Comparison of ENCODE assay signal across 12 cellular contexts in genomic region chr5:126438267-126438666, GRCh38. TPM values are rescaled to one million over a fixed set of nuclear protein-coding genes. Genes with fewer than 3 reads are reported as not detected.
DNase-seq lines count a peak whose midpoint lies in the region; ATAC-seq, FAIRE-seq and TF ChIP-seq lines count a peak whose summit lies in the region.
"Had no signal": no experiment of that assay in that cellular context is flagged by ENCODE, and none has a peak within 500 bp of the region (broad histone marks: within the 10 kb centered on the region; RNA-seq: fewer than 3 reads in every experiment).

No MANE protein-coding gene starts in this region.

- H3K27ac ChIP-seq in WERI-Rb-1: no peak overlapping the region
- H3K27ac ChIP-seq: 22Rv1 had no signal

- H3K4me1 Mint-ChIP-seq in natural killer cell treated with Interleukin-12 subunit alpha and Interleukin-12 subunit beta and Interleukin-15 and Interleukin-18, amount 100 ng/mL, for 72 hours (ENCODE audit: low read depth in 2 of 2): peaks cover 23 to 25% of the 10 kb centered on the region in 2 donors

- no peak for TF ChIP-seq CTCF in WERI-Rb-1 (IDR thresholded peaks at IDR 0.05; ENCODE audit: low read depth, low read length)

- no peaks in the 10 kb centered on the region for H3K27me3 ChIP-seq in WERI-Rb-1 (ENCODE audit: insufficient read depth, low read depth, severe bottlenecking)

- H3K4me3 Mint-ChIP-seq in natural killer cell treated with Interleukin-12 subunit alpha and Interleukin-12 subunit beta and Interleukin-15 and Interleukin-18, amount 100 ng/mL, for 72 hours: peak overlapping the region; percentile 54

- H3K9me3 Mint-ChIP-seq in natural killer cell treated with Interleukin-12 subunit alpha and Interleukin-12 subunit beta and Interleukin-15 and Interleukin-18, amount 100 ng/mL, for 72 hours: no peaks in the 10 kb centered on the region

- peak overlapping the region; percentile 32 to 64 for H3K27ac Mint-ChIP-seq in natural killer cell treated with Interleukin-12 subunit alpha and Interleukin-12 subunit beta and Interleukin-15 and Interleukin-18, amount 100 ng/mL, for 72 hours

- ATAC-seq in activated CD4-positive, CD25-positive, alpha-beta regulatory T cell treated with anti-CD3 and anti-CD28 coated beads, Interleukin-2, amount 50 U/mL, for 24 hours: peak; percentile 96 to 98
- ATAC-seq in GM21576 (IDR thresholded peaks at IDR 0.05; ENCODE audit: unreplicated experiment) (peak; percentile 68), HG03280 (IDR thresholded peaks at IDR 0.05; ENCODE audit: unreplicated experiment) (peak; percentile 83)
- peak; percentile 87 to 96 for ATAC-seq in natural killer cell treated with Interleukin-12 subunit alpha and Interleukin-12 subunit beta and Interleukin-15 and Interleukin-18, amount 100 ng/mL, for 72 hours

- H3K27me3 Mint-ChIP-seq in natural killer cell treated with Interleukin-12 subunit alpha and Interleukin-12 subunit beta and Interleukin-15 and Interleukin-18, amount 100 ng/mL, for 72 hours: no peaks in the 10 kb centered on the region

- H3K4me3 ChIP-seq in WERI-Rb-1 (ENCODE audit: low read depth, low read length): no peak overlapping the region

- no peak for DNase-seq in activated CD4-positive, CD25-positive, alpha-beta regulatory T cell treated with anti-CD3 and anti-CD28 coated beads, Interleukin-2, amount 50 U/mL, for 72 hours
- no peak for DNase-seq in natural killer cell treated with Interleukin-12 subunit alpha and Interleukin-12 subunit beta and Interleukin-15 and Interleukin-18, amount 100 ng/mL, for 72 hours (ENCODE audit: low spot score)
- DNase-seq in superior temporal gyrus (ENCODE audit: extremely low spot score) (no peak), urothelium cell line (ENCODE audit: low spot score) (no peak), WERI-Rb-1 (no peak)
- DNase-seq: NCI-H2171 treated with DMSO at 0.1 percent for 48 hours; stimulated activated naive CD4-positive, alpha-beta T cell treated with Interleukin-2 at 50 U/mL for 16 hours; SW 1271 had no signal

- H3K36me3 Mint-ChIP-seq in natural killer cell treated with Interleukin-12 subunit alpha and Interleukin-12 subunit beta and Interleukin-15 and Interleukin-18, amount 100 ng/mL, for 72 hours: peaks cover 11% of the 10 kb centered on the region

- FAIRE-seq in urothelium cell line (lab: Jason Lieb, UNC): no peak

- H3K9me3 ChIP-seq in WERI-Rb-1 (ENCODE audit: severe bottlenecking): no peaks in the 10 kb centered on the region

- no peaks in the 10 kb centered on the region for H3K36me3 ChIP-seq in WERI-Rb-1

RNA-seq across cellular contexts. Expression of gene GRAMD2B, which starts 15.1 kb away (rescaled TPM):
- total RNA-seq in natural killer cell treated with Interleukin-12 subunit alpha and Interleukin-12 subunit beta and Interleukin-15 and Interleukin-18, amount 100 ng/mL, for 72 hours: 10 to 100 TPM in 1 of 2 donors, 1 to 10 TPM in 1; 8.2 to 10.6 TPM
